ENCODE assay signal across 8 cellular contexts in the genomic region with DNA sequence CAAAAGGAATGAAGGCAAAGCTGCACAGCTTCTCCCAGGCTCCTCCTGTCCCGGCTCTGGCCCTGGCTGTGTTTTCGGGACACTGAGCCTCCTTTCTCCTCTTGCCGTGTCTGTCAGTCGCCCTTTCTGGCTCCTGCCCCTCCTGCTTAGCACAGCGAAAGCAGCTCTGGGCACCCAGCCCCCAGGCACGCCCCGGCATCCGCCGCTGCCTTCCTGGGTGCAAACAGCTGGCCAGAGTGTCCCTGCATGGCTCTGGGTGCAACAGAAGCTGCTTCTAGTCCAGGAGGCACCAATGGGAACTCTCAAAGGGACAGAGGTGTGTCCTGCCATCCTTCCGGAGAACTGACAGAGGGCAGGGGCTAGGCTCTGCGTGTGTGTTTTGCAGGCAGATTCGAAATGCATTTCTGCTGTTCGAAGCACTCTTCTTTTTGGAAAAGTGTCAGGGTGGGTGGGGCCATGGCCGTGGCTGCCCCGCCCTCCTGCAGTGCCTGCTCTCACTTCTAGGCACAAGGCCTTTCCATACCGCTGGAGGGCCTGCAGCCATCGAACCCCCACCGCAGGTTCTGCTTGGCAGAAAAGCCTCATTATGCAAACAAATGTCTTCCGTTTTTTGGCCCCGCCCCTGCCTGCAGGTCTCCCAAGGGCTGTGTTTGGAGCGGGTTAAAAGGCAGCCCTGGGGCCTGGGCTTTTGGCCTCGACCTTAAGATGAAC. TPM values are rescaled to one million over a fixed set of nuclear protein-coding genes. Genes with fewer than 3 reads are reported as not detected.
A peak's percentile ranks its signal among the peaks of the same experiment; 100 is the strongest.
DNase-seq lines count a peak whose midpoint lies in the region; ATAC-seq and TF ChIP-seq lines count a peak whose summit lies in the region.

No MANE protein-coding gene starts in this region.

- H3K27me3 ChIP-seq in hepatocyte (no peaks in the 10 kb centered on the region), WERI-Rb-1 (ENCODE audit: insufficient read depth, low read depth, severe bottlenecking) (no peaks in the 10 kb centered on the region)

- H3K36me3 ChIP-seq in SK-N-MC (ENCODE audit: insufficient read depth, low read length) (no peaks in the 10 kb centered on the region; the same call in 1 of the 2 replicates), hepatocyte (replicated peaks; ENCODE audit: insufficient read depth, low read depth) (no peaks in the 10 kb centered on the region), WERI-Rb-1 (no peaks in the 10 kb centered on the region)

- no peaks in the 10 kb centered on the region for H3K4me1 Mint-ChIP-seq in activated CD8-positive, alpha-beta T cell treated with anti-CD3 and anti-CD28 coated beads, Interleukin-2, amount 10 ng/mL, durations not matched to agents 7 days and 5 days (ENCODE audit: low read depth)
- no peaks in the 10 kb centered on the region for H3K4me1 Mint-ChIP-seq in activated CD8-positive, alpha-beta T cell treated with anti-CD3 and anti-CD28 coated beads for 36 hours (ENCODE audit: low read depth)

- H3K27ac ChIP-seq in SK-N-MC (peak overlapping the region; percentile 67), hepatocyte (no peak overlapping the region), WERI-Rb-1 (no peak overlapping the region)

- 58% methylated on average over 22 of the region's 22 CpGs for WGBS in hepatocyte (ENCODE audit: low lambda C conversion rate, missing lambda C conversion rate)

- peaks cover 6% of the 10 kb centered on the region for H3K4me1 ChIP-seq in hepatocyte (ENCODE audit: insufficient read depth)

- H3K4me3 ChIP-seq in SK-N-MC (peak overlapping the region; percentile 66), hepatocyte (no peak overlapping the region), WERI-Rb-1 (ENCODE audit: low read depth, low read length) (no peak overlapping the region)

- no peak overlapping the region for H2AFZ ChIP-seq in hepatocyte

- in situ Hi-C loops in GM13977 (cut with MboI; ENCODE audit: low pct_unique_long_range_greater_than_20kb, low sequenced_read_pairs, unreplicated experiment) = no loop called here

- no peaks in the 10 kb centered on the region for H3K9me2 ChIP-seq in hepatocyte (replicated peaks; ENCODE audit: insufficient read depth)

- no peak overlapping the region for H3K27ac Mint-ChIP-seq in activated CD8-positive, alpha-beta T cell treated with anti-CD3 and anti-CD28 coated beads, Interleukin-2, amount 10 ng/mL, durations not matched to agents 7 days and 5 days
- H3K27ac Mint-ChIP-seq in activated CD8-positive, alpha-beta T cell treated with anti-CD3 and anti-CD28 coated beads for 36 hours = no peak overlapping the region

- H3K27me3 Mint-ChIP-seq in activated CD8-positive, alpha-beta T cell treated with anti-CD3 and anti-CD28 coated beads, Interleukin-2, amount 10 ng/mL, durations not matched to agents 7 days and 5 days (ENCODE audit: low read depth) = no peaks in the 10 kb centered on the region
- H3K27me3 Mint-ChIP-seq in activated CD8-positive, alpha-beta T cell treated with anti-CD3 and anti-CD28 coated beads for 36 hours = peaks cover 4% of the 10 kb centered on the region

- no peak overlapping the region for H3K4me3 Mint-ChIP-seq in activated CD8-positive, alpha-beta T cell treated with anti-CD3 and anti-CD28 coated beads, Interleukin-2, amount 10 ng/mL, durations not matched to agents 7 days and 5 days
- H3K4me3 Mint-ChIP-seq in activated CD8-positive, alpha-beta T cell treated with anti-CD3 and anti-CD28 coated beads for 36 hours = no peak overlapping the region

- intact Hi-C loops in activated CD8-positive, alpha-beta T cell treated with anti-CD3 and anti-CD28 coated beads for 36 hours (cut with micrococcal nuclease) = no loop called here

- H3K9me3 Mint-ChIP-seq in activated CD8-positive, alpha-beta T cell treated with anti-CD3 and anti-CD28 coated beads, Interleukin-2, amount 10 ng/mL, durations not matched to agents 7 days and 5 days (ENCODE audit: insufficient read depth) = no peaks in the 10 kb centered on the region
- H3K9me3 Mint-ChIP-seq in activated CD8-positive, alpha-beta T cell treated with anti-CD3 and anti-CD28 coated beads for 36 hours = no peaks in the 10 kb centered on the region

- no peak for TF ChIP-seq CTCF in activated CD8-positive, alpha-beta T cell treated with anti-CD3 and anti-CD28 coated beads for 36 hours (IDR thresholded peaks at IDR 0.05)
- no peak for TF ChIP-seq CTCF in hepatocyte (IDR thresholded peaks at IDR 0.05; ENCODE audit: poor library complexity)
- TF ChIP-seq CTCF in WERI-Rb-1 (IDR thresholded peaks at IDR 0.05; ENCODE audit: low read depth, low read length) = no peak
- TF ChIP-seq CTCF in GM13977 (IDR thresholded peaks at IDR 0.05; ENCODE audit: extremely low read depth, insufficient read depth, missing control alignments) = no peak

- no peaks in the 10 kb centered on the region for H4K20me1 ChIP-seq in hepatocyte (ENCODE audit: insufficient read depth, poor library complexity, severe bottlenecking)

- POLR2A ChIA-PET in activated CD8-positive, alpha-beta T cell treated with anti-CD3 and anti-CD28 coated beads, Interleukin-2, amount 10 ng/mL, durations not matched to agents 7 days and 5 days (lab: Charles Lee) = no interaction called here
- POLR2A ChIA-PET in activated CD8-positive, alpha-beta T cell treated with anti-CD3 and anti-CD28 coated beads for 36 hours (lab: Charles Lee) = no interaction called here

- H3K9me3 ChIP-seq in SK-N-MC (ENCODE audit: low read depth, low read length) (no peaks in the 10 kb centered on the region), hepatocyte (ENCODE audit: low read depth) (no peaks in the 10 kb centered on the region), WERI-Rb-1 (ENCODE audit: severe bottlenecking) (no peaks in the 10 kb centered on the region)

- peak; percentile 50 for ATAC-seq in activated CD8-positive, alpha-beta T cell treated with anti-CD3 and anti-CD28 coated beads, Interleukin-2, amount 10 ng/mL, durations not matched to agents 7 days and 5 days
- ATAC-seq in activated CD8-positive, alpha-beta T cell treated with anti-CD3 and anti-CD28 coated beads for 36 hours = no peak
- peak; percentile 65 for ATAC-seq in HG03135 (IDR thresholded peaks at IDR 0.05; ENCODE audit: unreplicated experiment)

- no peak for DNase-seq in activated CD8-positive, alpha-beta T cell treated with anti-CD3 and anti-CD28 coated beads, Interleukin-2, amount 10 ng/mL, durations not matched to agents 7 days and 5 days
- DNase-seq in activated CD8-positive, alpha-beta T cell treated with anti-CD3 and anti-CD28 coated beads for 36 hours = no peak
- DNase-seq in SK-N-MC (ENCODE audit: low read depth, low spot score) = peak; percentile 62
- DNase-seq in hepatocyte (ENCODE audit: low spot score) = peak; percentile 15
- no peak for DNase-seq in NCI-H510A (lab: John Stamatoyannopoulos, UW)
- no peak for DNase-seq in WERI-Rb-1
- DNase-seq in GM13977 (ENCODE audit: low spot score) = no peak

- CTCF ChIA-PET in activated CD8-positive, alpha-beta T cell treated with anti-CD3 and anti-CD28 coated beads, Interleukin-2, amount 10 ng/mL, durations not matched to agents 7 days and 5 days (lab: Charles Lee) = no interaction called here
- CTCF ChIA-PET in activated CD8-positive, alpha-beta T cell treated with anti-CD3 and anti-CD28 coated beads for 36 hours (lab: Charles Lee) = interaction anchor here (1.2 to 1.9 kb wide), 2 partner anchors 10 to 15 kb away, joined by 3 to 5 read pairs; no protein-coding TSS in a partner anchor

- no peaks in the 10 kb centered on the region for H3K79me2 ChIP-seq in hepatocyte

- H3K4me2 ChIP-seq in hepatocyte = no peak overlapping the region

- H3K36me3 Mint-ChIP-seq in activated CD8-positive, alpha-beta T cell treated with anti-CD3 and anti-CD28 coated beads, Interleukin-2, amount 10 ng/mL, durations not matched to agents 7 days and 5 days (ENCODE audit: low read depth) = no peaks in the 10 kb centered on the region
- no peaks in the 10 kb centered on the region for H3K36me3 Mint-ChIP-seq in activated CD8-positive, alpha-beta T cell treated with anti-CD3 and anti-CD28 coated beads for 36 hours (ENCODE audit: low read depth)

- peak overlapping the region; percentile 41 for H3K9ac ChIP-seq in SK-N-MC (ENCODE audit: insufficient read length)

RNA-seq across cellular contexts. Expression of a gene that starts 15.5 kb away (rescaled TPM):
- not detected for total RNA-seq in activated CD8-positive, alpha-beta T cell treated with anti-CD3 and anti-CD28 coated beads, Interleukin-2, amount 10 ng/mL, durations not matched to agents 7 days and 5 days
- total RNA-seq in activated CD8-positive, alpha-beta T cell treated with anti-CD3 and anti-CD28 coated beads for 36 hours = not detected
- 22.6 and 23.9 TPM in 2 replicates for total RNA-seq in hepatocyte
- polyA plus RNA-seq in hepatocyte = 68.1 and 77.0 TPM in 2 replicates

RNA-seq across cellular contexts. Expression of a gene that starts 27.7 kb away (rescaled TPM):
- 10 to 100 TPM; 67.0 to 76.6 TPM for total RNA-seq in activated CD8-positive, alpha-beta T cell treated with anti-CD3 and anti-CD28 coated beads, Interleukin-2, amount 10 ng/mL, durations not matched to agents 7 days and 5 days
- 10 to 100 TPM; 53.6 to 55.2 TPM for total RNA-seq in activated CD8-positive, alpha-beta T cell treated with anti-CD3 and anti-CD28 coated beads for 36 hours
- total RNA-seq in hepatocyte = 43.8 and 47.6 TPM in 2 replicates
- polyA plus RNA-seq in hepatocyte = 76.2 and 80.8 TPM in 2 replicates

RNA-seq across cellular contexts. Expression of a gene that starts 29.3 kb away (rescaled TPM):
- total RNA-seq in activated CD8-positive, alpha-beta T cell treated with anti-CD3 and anti-CD28 coated beads, Interleukin-2, amount 10 ng/mL, durations not matched to agents 7 days and 5 days = 1 to 10 TPM; 7.9 to 9.6 TPM
- total RNA-seq in activated CD8-positive, alpha-beta T cell treated with anti-CD3 and anti-CD28 coated beads for 36 hours = 1 to 10 TPM; 7.5 to 7.6 TPM
- 9.1 and 9.5 TPM in 2 replicates for total RNA-seq in hepatocyte
- 8.5 and 10.5 TPM in 2 replicates for polyA plus RNA-seq in hepatocyte

RNA-seq across cellular contexts. Expression of a gene that starts 36.1 kb away (rescaled TPM):
- 10 to 100 TPM; 18.3 to 19.2 TPM for total RNA-seq in activated CD8-positive, alpha-beta T cell treated with anti-CD3 and anti-CD28 coated beads, Interleukin-2, amount 10 ng/mL, durations not matched to agents 7 days and 5 days
- 10 to 100 TPM; 18.5 to 18.9 TPM for total RNA-seq in activated CD8-positive, alpha-beta T cell treated with anti-CD3 and anti-CD28 coated beads for 36 hours
- 14.0 and 18.9 TPM in 2 replicates for total RNA-seq in hepatocyte
- polyA plus RNA-seq in hepatocyte = 18.9 and 20.5 TPM in 2 replicates

Comparison
In these comparisons a context has a peak if more than half of its experiments do, and no peak if none do; other contexts are left out.
1. DNase-seq: peak in SK-N-MC (single experiment) and hepatocyte (single experiment); none in activated CD8-positive, alpha-beta T cell treated with anti-CD3 and anti-CD28 coated beads, Interleukin-2, amount 10 ng/mL, durations not matched to agents 7 days and 5 days (single experiment), activated CD8-positive, alpha-beta T cell treated with anti-CD3 and anti-CD28 coated beads for 36 hours (single experiment), NCI-H510A (single experiment), WERI-Rb-1 (single experiment) and GM13977 (single experiment).
2. RNA of a gene that starts 15.5 kb away (total RNA-seq): 22.6 to 23.9 TPM in hepatocyte; not detected in activated CD8-positive, alpha-beta T cell treated with anti-CD3 and anti-CD28 coated beads, Interleukin-2, amount 10 ng/mL, durations not matched to agents 7 days and 5 days and not detected in activated CD8-positive, alpha-beta T cell treated with anti-CD3 and anti-CD28 coated beads for 36 hours; every median in the first group is over 10 times any median in the second.